In the genomic region with DNA sequence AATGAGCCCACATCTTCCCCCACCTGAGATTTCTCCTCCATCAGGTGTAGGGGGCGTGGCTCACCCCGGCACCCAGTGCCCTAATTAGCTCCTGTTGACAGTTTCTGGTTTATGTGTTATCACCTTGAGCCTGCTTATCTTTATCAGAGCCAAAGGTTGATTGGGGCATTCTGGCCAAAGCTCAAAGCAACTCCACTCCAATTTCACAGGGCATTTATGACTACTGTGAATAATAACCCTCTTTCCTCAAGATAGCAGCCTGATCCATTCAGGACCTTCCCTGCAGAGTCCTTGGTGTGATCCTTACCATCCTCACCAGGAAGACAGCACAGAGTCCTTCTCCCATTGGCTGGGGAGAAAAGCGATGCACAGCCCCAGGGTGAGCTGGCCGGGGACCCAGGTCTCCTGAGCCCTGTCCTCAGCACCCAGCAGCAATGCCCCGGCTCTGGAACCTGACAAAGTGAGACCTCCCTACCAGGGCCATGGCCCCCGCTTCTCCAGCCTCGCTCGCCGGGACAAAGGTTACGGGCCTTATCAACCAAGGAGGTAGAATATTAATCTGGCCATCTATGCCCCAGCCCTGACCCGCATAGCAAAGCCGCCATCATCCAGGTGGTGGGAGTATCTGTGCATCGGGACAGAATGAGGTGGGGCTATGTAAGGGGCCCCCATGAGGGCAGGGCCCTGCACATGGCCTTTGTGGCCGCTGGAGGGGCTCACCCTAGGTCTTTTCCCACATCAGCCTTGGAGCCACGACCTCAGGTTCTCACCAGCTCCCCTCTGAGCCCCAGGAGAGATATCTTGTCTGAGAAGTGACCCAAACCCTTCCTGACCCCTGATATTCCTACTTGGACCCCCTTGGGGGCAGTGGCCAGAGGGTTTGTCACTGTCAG, we compare ENCODE assay signal across 13 cellular contexts.
DNase-seq lines count a peak whose midpoint lies in the region; ATAC-seq and TF ChIP-seq lines count a peak whose summit lies in the region.
"Had no signal": no experiment of that assay in that cellular context is flagged by ENCODE, and none has a peak within 500 bp of the region (broad histone marks: within the 10 kb centered on the region; RNA-seq: fewer than 3 reads in every experiment).

No MANE protein-coding gene starts in this region.

- DNase-seq in cardiac muscle cell (ENCODE audit: low read depth in 1 of 2, low spot score in 1 of 2) (no peak), heart right ventricle (no peak), mucosa of gallbladder (ENCODE audit: low spot score) (peak; percentile 43), type B pancreatic cell (ENCODE audit: extremely low spot score, unreplicated experiment) (no peak), GM19238 (ENCODE audit: insufficient read length, low spot score) (no peak)
- no peak for DNase-seq in activated T-helper 2 cell treated with anti-CD3 and anti-CD28 coated beads, Interferon-gamma antibody, Interleukin-2, Interleukin-4, amounts not matched to agents 10 μg/mL and 5 μg/mL and 100 μg/mL, durations not matched to agents 14 hours and 24 hours and 36 hours (ENCODE audit: low spot score)
- DNase-seq: activated B cell treated with CpG ODN at 0.5 μM for 24 hours, amniotic stem cell, NCI-H1048, ovary had no signal

- no peaks in the 10 kb centered on the region for H3K36me3 Mint-ChIP-seq in activated T-helper 2 cell treated with anti-CD3 and anti-CD28 coated beads, Interferon-gamma antibody, Interleukin-2, Interleukin-4, amounts not matched to agents 10 μg/mL and 5 μg/mL and 100 μg/mL, durations not matched to agents 14 hours and 24 hours and 36 hours (ENCODE audit: low read depth)
- no peaks in the 10 kb centered on the region for H3K36me3 Mint-ChIP-seq in type B pancreatic cell

- H3K9me3 Mint-ChIP-seq in activated T-helper 2 cell treated with anti-CD3 and anti-CD28 coated beads, Interferon-gamma antibody, Interleukin-2, Interleukin-4, amounts not matched to agents 10 μg/mL and 5 μg/mL and 100 μg/mL, durations not matched to agents 14 hours and 24 hours and 36 hours: no peaks in the 10 kb centered on the region
- H3K9me3 Mint-ChIP-seq in type B pancreatic cell: no peaks in the 10 kb centered on the region
- H3K9me3 Mint-ChIP-seq: activated B cell treated with CpG ODN at 0.5 μM for 24 hours had no signal

- H3K27ac Mint-ChIP-seq in activated T-helper 2 cell treated with anti-CD3 and anti-CD28 coated beads, Interferon-gamma antibody, Interleukin-2, Interleukin-4, amounts not matched to agents 10 μg/mL and 5 μg/mL and 100 μg/mL, durations not matched to agents 14 hours and 24 hours and 36 hours: peak overlapping the region; percentile 26
- H3K27ac Mint-ChIP-seq in type B pancreatic cell: peak overlapping the region; percentile 53
- H3K27ac Mint-ChIP-seq: activated B cell treated with CpG ODN at 0.5 μM for 24 hours had no signal

- H3K27me3 ChIP-seq in cardiac muscle cell: no peaks in the 10 kb centered on the region
- H3K27me3 ChIP-seq in heart right ventricle: no peaks in the 10 kb centered on the region
- H3K27me3 ChIP-seq: ovary had no signal

- intact Hi-C loops in heart right ventricle (cut with DNase I): no loop called here
- intact Hi-C loops in activated T-helper 2 cell treated with anti-CD3 and anti-CD28 coated beads, Interferon-gamma antibody, Interleukin-2, Interleukin-4, amounts not matched to agents 10 μg/mL and 5 μg/mL and 100 μg/mL, durations not matched to agents 14 hours and 24 hours and 36 hours (cut with micrococcal nuclease): no loop called here

- H3K4me1 ChIP-seq in cardiac muscle cell (ENCODE audit: low read depth) (peaks cover 27% of the 10 kb centered on the region), heart right ventricle (peaks cover 10 to 53% (median 33%) of the 10 kb centered on the region in 9 donors)

- no peaks in the 10 kb centered on the region for H3K27me3 Mint-ChIP-seq in activated T-helper 2 cell treated with anti-CD3 and anti-CD28 coated beads, Interferon-gamma antibody, Interleukin-2, Interleukin-4, amounts not matched to agents 10 μg/mL and 5 μg/mL and 100 μg/mL, durations not matched to agents 14 hours and 24 hours and 36 hours (ENCODE audit: low read depth)
- H3K27me3 Mint-ChIP-seq in type B pancreatic cell: no peaks in the 10 kb centered on the region
- H3K27me3 Mint-ChIP-seq: activated B cell treated with CpG ODN at 0.5 μM for 24 hours had no signal

- no peak overlapping the region for H3K4me3 Mint-ChIP-seq in activated T-helper 2 cell treated with anti-CD3 and anti-CD28 coated beads, Interferon-gamma antibody, Interleukin-2, Interleukin-4, amounts not matched to agents 10 μg/mL and 5 μg/mL and 100 μg/mL, durations not matched to agents 14 hours and 24 hours and 36 hours (ENCODE audit: low read depth)
- peak overlapping the region; percentile 31 for H3K4me3 Mint-ChIP-seq in type B pancreatic cell
- H3K4me3 Mint-ChIP-seq: activated B cell treated with CpG ODN at 0.5 μM for 24 hours had no signal

- no peak for ATAC-seq in heart right ventricle
- ATAC-seq in HG03025 (IDR thresholded peaks at IDR 0.05; ENCODE audit: low FRiP score, unreplicated experiment): no peak
- ATAC-seq in GM18502 (IDR thresholded peaks at IDR 0.05; ENCODE audit: poor library complexity, unreplicated experiment): no peak

- no peak overlapping the region for H3K4me3 ChIP-seq in cardiac muscle cell
- H3K4me3 ChIP-seq in heart right ventricle: no peak overlapping the region
- H3K4me3 ChIP-seq: ovary, thoracic aorta had no signal

- H3K36me3 ChIP-seq in cardiac muscle cell (no peaks in the 10 kb centered on the region), heart right ventricle (no peaks in the 10 kb centered on the region)
- H3K36me3 ChIP-seq: ovary, thoracic aorta had no signal

- WGBS in heart right ventricle, 2 donors: 82 to 86% methylated on average over 15 of the region's 15 CpGs

- H3K9me3 ChIP-seq in cardiac muscle cell (ENCODE audit: low read depth): no peaks in the 10 kb centered on the region
- H3K9me3 ChIP-seq in heart right ventricle: no peaks in the 10 kb centered on the region
- H3K9me3 ChIP-seq: ovary, thoracic aorta had no signal

- peak overlapping the region; percentile 98 for H3K27ac ChIP-seq in cardiac muscle cell
- no peak overlapping the region for H3K27ac ChIP-seq in heart right ventricle
- H3K27ac ChIP-seq: ovary, thoracic aorta had no signal

- TF ChIP-seq CTCF in cardiac muscle cell (IDR thresholded peaks at IDR 0.05; ENCODE audit: low read depth, low read length) (no peak), heart right ventricle (IDR thresholded peaks at IDR 0.05) (no peak), type B pancreatic cell (conservative IDR thresholded peaks at IDR 0.05) (no peak)

- peaks cover 37% of the 10 kb centered on the region for H3K4me1 Mint-ChIP-seq in activated T-helper 2 cell treated with anti-CD3 and anti-CD28 coated beads, Interferon-gamma antibody, Interleukin-2, Interleukin-4, amounts not matched to agents 10 μg/mL and 5 μg/mL and 100 μg/mL, durations not matched to agents 14 hours and 24 hours and 36 hours (ENCODE audit: low read depth)
- H3K4me1 Mint-ChIP-seq in type B pancreatic cell (ENCODE audit: unreplicated experiment): peaks cover 30% of the 10 kb centered on the region
